Comparison of ENCODE assay signal across 1 cellular context in the genomic region with DNA sequence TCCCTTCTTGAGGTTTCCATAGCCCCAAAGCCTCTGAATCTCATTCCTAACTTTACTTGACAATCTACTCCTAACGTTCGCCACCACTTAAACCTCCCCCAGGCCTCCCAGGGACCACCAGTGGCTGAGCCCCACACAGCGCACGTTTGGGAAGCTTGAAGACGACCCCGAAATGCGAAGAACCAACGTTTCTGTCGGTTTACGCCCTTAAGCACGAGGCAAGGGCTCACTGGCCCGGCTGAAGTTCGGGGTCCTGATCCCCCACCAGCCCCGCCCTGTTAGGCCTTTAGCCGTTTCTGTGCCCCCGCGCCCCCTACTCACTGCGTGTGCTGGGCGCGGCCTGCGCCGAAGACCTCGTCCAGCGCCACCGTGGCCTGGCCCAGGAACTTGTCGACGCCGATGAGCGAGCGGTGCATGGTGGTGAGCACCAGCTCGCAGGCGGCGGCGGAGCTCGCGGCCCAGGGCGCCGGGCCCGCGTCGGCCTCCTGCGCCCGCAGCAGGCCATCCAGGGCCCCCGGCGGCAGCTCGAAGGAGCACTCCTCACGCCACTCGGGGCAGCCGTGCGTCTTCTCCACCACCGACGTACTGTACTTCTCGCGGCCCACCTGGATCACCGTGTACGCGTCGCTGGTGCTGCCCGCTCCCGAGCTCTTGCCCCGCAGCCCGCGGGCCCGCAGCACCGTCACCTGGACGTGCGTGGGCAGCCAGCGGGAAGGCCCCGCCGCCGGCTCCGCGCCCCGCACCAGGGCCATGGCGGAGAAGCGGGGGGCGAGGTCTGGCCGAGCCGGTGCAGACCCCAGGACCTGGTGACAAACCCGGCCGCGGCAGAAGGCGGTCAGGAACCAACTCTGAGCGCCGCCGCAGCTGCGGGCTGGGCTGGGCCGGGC.
TF ChIP-seq lines count a peak whose summit lies in the region.

No MANE protein-coding gene starts in this region.

TF ChIP-seq in HepG2, 621 proteins besides CTCF, POLR2A, EP300 and RAD21 (continued from another document and continues in another):
- TF ChIP-seq AKNA (CRISPR knock-in tag; IDR thresholded peaks at IDR 0.05; ENCODE audit: borderline replicate concordance) (no peak), ZNF616 (CRISPR knock-in tag; IDR thresholded peaks at IDR 0.05; ENCODE audit: low read depth) (peak; percentile 97), SUZ12 (IDR thresholded peaks at IDR 0.05; ENCODE audit: low read depth, low read length) (no peak), SOX6 (IDR thresholded peaks at IDR 0.05) (no peak), SOX6 (CRISPR knock-in tag; IDR thresholded peaks at IDR 0.05) (no peak), MLLT10 (CRISPR knock-in tag; IDR thresholded peaks at IDR 0.05) (no peak), PHF8 (CRISPR knock-in tag; IDR thresholded peaks at IDR 0.05) (peak; percentile 66), CAMTA2 (CRISPR knock-in tag; IDR thresholded peaks at IDR 0.05; ENCODE audit: borderline replicate concordance) (no peak), PRPF4 (IDR thresholded peaks at IDR 0.05; ENCODE audit: low read depth, low read length, poor library complexity, severe bottlenecking) (no peak), ZNF205 (CRISPR knock-in tag; IDR thresholded peaks at IDR 0.05) (no peak), SNAPC5 (CRISPR knock-in tag; IDR thresholded peaks at IDR 0.05; ENCODE audit: borderline replicate concordance) (peak; percentile 60; the same call in 1 of the 2 replicates), ZSCAN31 (CRISPR knock-in tag; IDR thresholded peaks at IDR 0.05; ENCODE audit: low read depth) (peak; percentile 65; the same call in 1 of the 2 replicates), ATF7 (IDR thresholded peaks at IDR 0.05) (no peak), ATF7 (CRISPR knock-in tag; IDR thresholded peaks at IDR 0.05) (no peak), ZNF788 (CRISPR knock-in tag; IDR thresholded peaks at IDR 0.05; ENCODE audit: borderline replicate concordance) (peak; percentile 62; the same call in 1 of the 2 replicates), FIP1L1 (IDR thresholded peaks at IDR 0.05; ENCODE audit: borderline replicate concordance, insufficient read depth, low read depth, low read length) (no peak), FOXM1 (CRISPR knock-in tag; IDR thresholded peaks at IDR 0.05) (no peak), DRAP1 (CRISPR knock-in tag; IDR thresholded peaks at IDR 0.05) (no peak), HNRNPL (IDR thresholded peaks at IDR 0.05; ENCODE audit: low read depth, low read length) (no peak), ZBTB7A (CRISPR knock-in tag; IDR thresholded peaks at IDR 0.05) (peak; percentile 97), ARNT2 (CRISPR knock-in tag; IDR thresholded peaks at IDR 0.05; ENCODE audit: low read depth) (peak; percentile 62), ZNF276 (CRISPR knock-in tag; IDR thresholded peaks at IDR 0.05; ENCODE audit: low read depth) (peak; percentile 91), ATAD3A (CRISPR knock-in tag; IDR thresholded peaks at IDR 0.05) (no peak), TOPORS (CRISPR knock-in tag; IDR thresholded peaks at IDR 0.05) (peak; percentile 85; the same call in 1 of the 2 replicates), SIX4 (CRISPR knock-in tag; IDR thresholded peaks at IDR 0.05) (no peak), SP2 (CRISPR knock-in tag; IDR thresholded peaks at IDR 0.05) (no peak), ZNF709 (CRISPR knock-in tag; IDR thresholded peaks at IDR 0.05) (peak; percentile 63), HCFC1 (IDR thresholded peaks at IDR 0.05; ENCODE audit: low read depth, low read length) (no peak), CERS6 (CRISPR knock-in tag; IDR thresholded peaks at IDR 0.05) (no peak), IKZF4 (CRISPR knock-in tag; IDR thresholded peaks at IDR 0.05; ENCODE audit: borderline replicate concordance, low read depth, not compliant biosample characterization) (peak; percentile 61), ZKSCAN8 (CRISPR knock-in tag; IDR thresholded peaks at IDR 0.05; ENCODE audit: borderline replicate concordance) (no peak), ZNF543 (CRISPR knock-in tag; IDR thresholded peaks at IDR 0.05) (no peak; the same call in 1 of the 2 replicates), GMEB2 (CRISPR knock-in tag; IDR thresholded peaks at IDR 0.05; ENCODE audit: low read depth) (no peak), ZC3H4 (CRISPR knock-in tag; IDR thresholded peaks at IDR 0.05; ENCODE audit: borderline replicate concordance) (no peak), SAP130 (CRISPR knock-in tag; IDR thresholded peaks at IDR 0.05; ENCODE audit: low read depth) (peak; percentile 44; the same call in 1 of the 2 replicates), EZH2 (conservative IDR thresholded peaks at IDR 0.05; ENCODE audit: low read depth, low read length) (no peak), ZNF670 (CRISPR knock-in tag; IDR thresholded peaks at IDR 0.05; ENCODE audit: borderline replicate concordance) (no peak; the same call in 1 of the 2 replicates), KLF13 (CRISPR knock-in tag; IDR thresholded peaks at IDR 0.05) (peak; percentile 6; the same call in 1 of the 2 replicates), ZBTB26 (CRISPR knock-in tag; IDR thresholded peaks at IDR 0.05; ENCODE audit: borderline replicate concordance) (peak; percentile 53; the same call in 1 of the 2 replicates)
- TF ChIP-seq, protein P1, sequence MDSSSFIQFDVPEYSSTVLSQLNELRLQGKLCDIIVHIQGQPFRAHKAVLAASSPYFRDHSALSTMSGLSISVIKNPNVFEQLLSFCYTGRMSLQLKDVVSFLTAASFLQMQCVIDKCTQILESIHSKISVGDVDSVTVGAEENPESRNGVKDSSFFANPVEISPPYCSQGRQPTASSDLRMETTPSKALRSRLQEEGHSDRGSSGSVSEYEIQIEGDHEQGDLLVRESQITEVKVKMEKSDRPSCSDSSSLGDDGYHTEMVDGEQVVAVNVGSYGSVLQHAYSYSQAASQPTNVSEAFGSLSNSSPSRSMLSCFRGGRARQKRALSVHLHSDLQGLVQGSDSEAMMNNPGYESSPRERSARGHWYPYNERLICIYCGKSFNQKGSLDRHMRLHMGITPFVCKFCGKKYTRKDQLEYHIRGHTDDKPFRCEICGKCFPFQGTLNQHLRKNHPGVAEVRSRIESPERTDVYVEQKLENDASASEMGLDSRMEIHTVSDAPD (CRISPR knock-in tag; IDR thresholded peaks at IDR 0.05): peak; percentile 86; the same call in 1 of the 2 replicates
- TF ChIP-seq, protein P2, sequence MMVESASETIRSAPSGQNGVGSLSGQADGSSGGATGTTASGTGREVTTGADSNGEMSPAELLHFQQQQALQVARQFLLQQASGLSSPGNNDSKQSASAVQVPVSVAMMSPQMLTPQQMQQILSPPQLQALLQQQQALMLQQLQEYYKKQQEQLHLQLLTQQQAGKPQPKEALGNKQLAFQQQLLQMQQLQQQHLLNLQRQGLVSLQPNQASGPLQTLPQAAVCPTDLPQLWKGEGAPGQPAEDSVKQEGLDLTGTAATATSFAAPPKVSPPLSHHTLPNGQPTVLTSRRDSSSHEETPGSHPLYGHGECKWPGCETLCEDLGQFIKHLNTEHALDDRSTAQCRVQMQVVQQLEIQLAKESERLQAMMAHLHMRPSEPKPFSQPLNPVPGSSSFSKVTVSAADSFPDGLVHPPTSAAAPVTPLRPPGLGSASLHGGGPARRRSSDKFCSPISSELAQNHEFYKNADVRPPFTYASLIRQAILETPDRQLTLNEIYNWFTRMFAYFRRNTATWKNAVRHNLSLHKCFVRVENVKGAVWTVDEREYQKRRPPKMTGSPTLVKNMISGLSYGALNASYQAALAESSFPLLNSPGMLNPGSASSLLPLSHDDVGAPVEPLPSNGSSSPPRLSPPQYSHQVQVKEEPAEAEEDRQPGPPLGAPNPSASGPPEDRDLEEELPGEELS (CRISPR knock-in tag; IDR thresholded peaks at IDR 0.05): 0 out of 2 replicates have a peak, but pooled peaks have one; percentile 13
- TF ChIP-seq, protein P3, sequence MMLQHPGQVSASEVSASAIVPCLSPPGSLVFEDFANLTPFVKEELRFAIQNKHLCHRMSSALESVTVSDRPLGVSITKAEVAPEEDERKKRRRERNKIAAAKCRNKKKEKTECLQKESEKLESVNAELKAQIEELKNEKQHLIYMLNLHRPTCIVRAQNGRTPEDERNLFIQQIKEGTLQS (CRISPR knock-in tag; IDR thresholded peaks at IDR 0.05): no peak; the same call in 1 of the 2 replicates
- TF ChIP-seq, protein P4, sequence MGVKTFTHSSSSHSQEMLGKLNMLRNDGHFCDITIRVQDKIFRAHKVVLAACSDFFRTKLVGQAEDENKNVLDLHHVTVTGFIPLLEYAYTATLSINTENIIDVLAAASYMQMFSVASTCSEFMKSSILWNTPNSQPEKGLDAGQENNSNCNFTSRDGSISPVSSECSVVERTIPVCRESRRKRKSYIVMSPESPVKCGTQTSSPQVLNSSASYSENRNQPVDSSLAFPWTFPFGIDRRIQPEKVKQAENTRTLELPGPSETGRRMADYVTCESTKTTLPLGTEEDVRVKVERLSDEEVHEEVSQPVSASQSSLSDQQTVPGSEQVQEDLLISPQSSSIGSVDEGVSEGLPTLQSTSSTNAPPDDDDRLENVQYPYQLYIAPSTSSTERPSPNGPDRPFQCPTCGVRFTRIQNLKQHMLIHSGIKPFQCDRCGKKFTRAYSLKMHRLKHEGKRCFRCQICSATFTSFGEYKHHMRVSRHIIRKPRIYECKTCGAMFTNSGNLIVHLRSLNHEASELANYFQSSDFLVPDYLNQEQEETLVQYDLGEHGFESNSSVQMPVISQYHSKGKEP (CRISPR knock-in tag; IDR thresholded peaks at IDR 0.05): no peak; the same call in 1 of the 2 replicates
